Comparison of ENCODE assay signal across 12 cellular contexts in the genomic region with DNA sequence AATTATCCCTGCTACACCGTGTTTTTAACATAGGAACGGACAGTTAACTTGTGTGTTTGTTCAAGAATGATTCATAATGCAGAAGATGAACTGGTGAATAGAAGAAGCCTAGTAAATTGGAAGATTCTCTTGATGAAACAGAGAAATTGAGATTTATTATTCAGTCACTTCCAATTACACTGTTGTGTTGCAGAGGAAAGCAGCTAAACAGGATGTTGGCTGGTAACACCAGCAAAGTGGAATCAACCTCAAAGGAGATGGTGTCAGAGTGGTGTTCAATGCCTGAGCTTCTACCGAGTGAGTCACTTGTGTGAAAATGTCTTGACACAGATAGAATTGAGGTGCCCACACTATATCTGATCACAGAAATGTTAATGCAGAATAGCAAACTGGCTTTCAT.
DNase-seq lines count a peak whose midpoint lies in the region; TF ChIP-seq lines count a peak whose summit lies in the region.
"Had no signal": no experiment of that assay in that cellular context is flagged by ENCODE, and none has a peak within 500 bp of the region (broad histone marks: within the 10 kb centered on the region; RNA-seq: fewer than 3 reads in every experiment).

No MANE protein-coding gene starts in this region.

- H3K36me3 Mint-ChIP-seq in T-helper 1 cell treated with Interleukin-12 subunit alpha and Interleukin-12 subunit beta and Interleukin-4 antibody, amounts not matched to agents 30 μg/mL and 1 μg/mL, for 36 hours (ENCODE audit: low read depth), result peaks cover 4% of the 10 kb centered on the region

- H3K27me3 ChIP-seq in effector memory CD4-positive, alpha-beta T cell (replicated peaks; ENCODE audit: control insufficient read depth, insufficient read depth, low read length, poor library complexity, severe bottlenecking), result no peaks in the 10 kb centered on the region
- no peaks in the 10 kb centered on the region for H3K27me3 ChIP-seq in suprapubic skin
- H3K27me3 ChIP-seq: transverse colon had no signal

- peak; percentile 9 for DNase-seq in activated CD4-positive, alpha-beta T cell treated with anti-CD3 and anti-CD28 coated beads for 48 hours
- no peak for DNase-seq in activated CD4-positive, alpha-beta T cell treated with anti-CD3 and anti-CD28 coated beads, Interleukin-2, amount 50 U/mL, for 1 hour
- DNase-seq in effector memory CD4-positive, alpha-beta T cell, result peak; percentile 0 to 2 (median 1)
- DNase-seq in stimulated activated CD8-positive, alpha-beta memory T cell treated with anti-CD3 and anti-CD28 coated beads, Interleukin-12 subunit alpha, Interleukin-12 subunit beta, amount 100 ng/mL, for 1 hour (ENCODE audit: low read depth), result peak; percentile 15
- DNase-seq in suprapubic skin (ENCODE audit: low spot score in 2 of 2), result no peak
- no peak for DNase-seq in inferior parietal cortex (ENCODE audit: extremely low spot score)
- no peak for DNase-seq in SKM-1 treated with dmso at 0.1 percent for 144 hours (lab: John Stamatoyannopoulos, UW; ENCODE audit: unreplicated experiment)
- DNase-seq: endodermal cell, NCI-H2227 treated with DMSO at 0.1 percent for 48 hours, nephron progenitor cell, transverse colon had no signal

- peak overlapping the region; percentile 6 for H3K27ac Mint-ChIP-seq in T-helper 1 cell treated with Interleukin-12 subunit alpha and Interleukin-12 subunit beta and Interleukin-4 antibody, amounts not matched to agents 30 μg/mL and 1 μg/mL, for 36 hours
- H3K27ac Mint-ChIP-seq: endodermal cell had no signal

- TF ChIP-seq EP300 in suprapubic skin (IDR thresholded peaks at IDR 0.05), result no peak

- no peak for TF ChIP-seq CTCF in suprapubic skin (IDR thresholded peaks at IDR 0.05)

- H3K27ac ChIP-seq in effector memory CD4-positive, alpha-beta T cell (ENCODE audit: insufficient read depth, low read length, poor library complexity, severe bottlenecking), result no peak overlapping the region
- H3K27ac ChIP-seq in suprapubic skin, result no peak overlapping the region
- H3K27ac ChIP-seq: transverse colon had no signal

- no peak overlapping the region for H3K4me3 Mint-ChIP-seq in T-helper 1 cell treated with Interleukin-12 subunit alpha and Interleukin-12 subunit beta and Interleukin-4 antibody, amounts not matched to agents 30 μg/mL and 1 μg/mL, for 36 hours
- H3K4me3 Mint-ChIP-seq: endodermal cell, nephron progenitor cell had no signal

- H3K36me3 ChIP-seq in effector memory CD4-positive, alpha-beta T cell (ENCODE audit: control insufficient read depth, insufficient read depth, low read length), result no peaks in the 10 kb centered on the region
- H3K36me3 ChIP-seq in suprapubic skin, result no peaks in the 10 kb centered on the region
- H3K36me3 ChIP-seq: transverse colon had no signal

- no peaks in the 10 kb centered on the region for H3K9me3 Mint-ChIP-seq in T-helper 1 cell treated with Interleukin-12 subunit alpha and Interleukin-12 subunit beta and Interleukin-4 antibody, amounts not matched to agents 30 μg/mL and 1 μg/mL, for 36 hours
- H3K9me3 Mint-ChIP-seq: endodermal cell, nephron progenitor cell had no signal

- no peak for TF ChIP-seq POLR2A in suprapubic skin (IDR thresholded peaks at IDR 0.05)

- WGBS in suprapubic skin, result 81% methylated on average over 3 of the region's 3 CpGs

- H3K9me3 ChIP-seq in effector memory CD4-positive, alpha-beta T cell (ENCODE audit: control insufficient read depth, low read length), result no peaks in the 10 kb centered on the region
- H3K9me3 ChIP-seq in suprapubic skin, result no peaks in the 10 kb centered on the region
- H3K9me3 ChIP-seq: transverse colon had no signal

- no peak overlapping the region for H3K4me3 ChIP-seq in effector memory CD4-positive, alpha-beta T cell (ENCODE audit: insufficient read depth, low read depth, low read length, poor library complexity, severe bottlenecking)
- no peak overlapping the region for H3K4me3 ChIP-seq in suprapubic skin
- H3K4me3 ChIP-seq: transverse colon had no signal

- H3K27me3 Mint-ChIP-seq in T-helper 1 cell treated with Interleukin-12 subunit alpha and Interleukin-12 subunit beta and Interleukin-4 antibody, amounts not matched to agents 30 μg/mL and 1 μg/mL, for 36 hours (ENCODE audit: low read depth), result no peaks in the 10 kb centered on the region

- peaks cover 8% of the 10 kb centered on the region for H3K4me1 ChIP-seq in effector memory CD4-positive, alpha-beta T cell (ENCODE audit: control insufficient read depth, insufficient read depth, low read length, poor library complexity, severe bottlenecking)
- peaks cover 16% of the 10 kb centered on the region for H3K4me1 ChIP-seq in suprapubic skin

- H3K4me1 Mint-ChIP-seq in T-helper 1 cell treated with Interleukin-12 subunit alpha and Interleukin-12 subunit beta and Interleukin-4 antibody, amounts not matched to agents 30 μg/mL and 1 μg/mL, for 36 hours (ENCODE audit: low read depth), result peaks cover 17% of the 10 kb centered on the region
- H3K4me1 Mint-ChIP-seq: nephron progenitor cell had no signal

Comparison
In these comparisons a context has a peak if more than half of its experiments do, and no peak if none do; other contexts are left out.
1. DNase-seq: peak in activated CD4-positive, alpha-beta T cell treated with anti-CD3 and anti-CD28 coated beads for 48 hours (single experiment), effector memory CD4-positive, alpha-beta T cell (3 of 3) and stimulated activated CD8-positive, alpha-beta memory T cell treated with anti-CD3 and anti-CD28 coated beads, Interleukin-12 subunit alpha, Interleukin-12 subunit beta, amount 100 ng/mL, for 1 hour (single experiment); none in activated CD4-positive, alpha-beta T cell treated with anti-CD3 and anti-CD28 coated beads, Interleukin-2, amount 50 U/mL, for 1 hour (single experiment), suprapubic skin (0 of 2), inferior parietal cortex (single experiment) and SKM-1 treated with dmso at 0.1 percent for 144 hours (single experiment).